In genomic region chr1:61517345-61517744, GRCh38 we compare ENCODE assay signal across 26 cellular contexts.
"Had no signal": no experiment of that assay in that cellular context is flagged by ENCODE, and none has a peak within 500 bp of the region (broad histone marks: within the 10 kb centered on the region; RNA-seq: fewer than 3 reads in every experiment).

No MANE protein-coding gene starts in this region.

- H3K4me3 ChIP-seq: hepatocyte, left ventricle myocardium inferior, lung, pancreas, prostate gland, sigmoid colon, spleen, suprapubic skin, thoracic aorta, tibial artery, uterus had no signal

- H3K36me3 Mint-ChIP-seq: mesothelial cell of epicardium; naive B cell; natural killer cell; stimulated activated effector memory CD8-positive, alpha-beta T cell treated with anti-CD3 and anti-CD28 coated beads, Interleukin-12 subunit alpha, Interleukin-12 subunit beta, amount 100 ng/mL, for 72 hours had no signal

- H3K4me2 ChIP-seq: hepatocyte had no signal

- FAIRE-seq: pancreas, small intestine had no signal

- H3K27me3 ChIP-seq: hepatocyte, pancreas, sigmoid colon, spleen, suprapubic skin, tibial artery, uterus had no signal

- H2AFZ ChIP-seq: hepatocyte had no signal

- H3K79me2 ChIP-seq: hepatocyte had no signal

- H3K4me3 Mint-ChIP-seq: mesothelial cell of epicardium; naive B cell; natural killer cell; stimulated activated effector memory CD8-positive, alpha-beta T cell treated with anti-CD3 and anti-CD28 coated beads, Interleukin-12 subunit alpha, Interleukin-12 subunit beta, amount 100 ng/mL, for 72 hours; stimulated activated naive CD8-positive, alpha-beta T cell treated with anti-CD3 and anti-CD28 coated beads, Interleukin-15, Interleukin-2, amounts not matched to agents 100 ng/mL and 50 ng/mL, for 24 hours had no signal

- H3K9me3 ChIP-seq: left ventricle myocardium inferior, pancreas, prostate gland, sigmoid colon, spleen, suprapubic skin, thoracic aorta, tibial artery, uterus had no signal

- H3K27ac Mint-ChIP-seq: mesothelial cell of epicardium; naive B cell; natural killer cell; stimulated activated effector memory CD8-positive, alpha-beta T cell treated with anti-CD3 and anti-CD28 coated beads, Interleukin-12 subunit alpha, Interleukin-12 subunit beta, amount 100 ng/mL, for 72 hours; stimulated activated naive CD8-positive, alpha-beta T cell treated with anti-CD3 and anti-CD28 coated beads, Interleukin-15, Interleukin-2, amounts not matched to agents 100 ng/mL and 50 ng/mL, for 24 hours had no signal

- H3K27me3 Mint-ChIP-seq: naive B cell had no signal

- H3K36me3 ChIP-seq: left ventricle myocardium inferior, pancreas, prostate gland, sigmoid colon, spleen, suprapubic skin, thoracic aorta, tibial artery, uterus had no signal

- H3K9me3 Mint-ChIP-seq: naive B cell; natural killer cell; stimulated activated effector memory CD8-positive, alpha-beta T cell treated with anti-CD3 and anti-CD28 coated beads, Interleukin-12 subunit alpha, Interleukin-12 subunit beta, amount 100 ng/mL, for 72 hours; stimulated activated naive CD8-positive, alpha-beta T cell treated with anti-CD3 and anti-CD28 coated beads, Interleukin-15, Interleukin-2, amounts not matched to agents 100 ng/mL and 50 ng/mL, for 24 hours had no signal

- ATAC-seq: natural killer cell; pancreas; right cardiac atrium; stimulated activated effector memory CD8-positive, alpha-beta T cell treated with anti-CD3 and anti-CD28 coated beads, Interleukin-12 subunit alpha, Interleukin-12 subunit beta, amount 100 ng/mL, for 72 hours had no signal

- H3K27ac ChIP-seq: hepatocyte, left ventricle myocardium inferior, pancreas, prostate gland, sigmoid colon, spleen, suprapubic skin, thoracic aorta, tibial artery, uterus had no signal

- DNase-seq: islet precursor cell; left ventricle myocardium inferior; mesendoderm; naive B cell; natural killer cell; nucleus accumbens; pancreas; posterior cingulate gyrus; retina; right cardiac atrium; sigmoid colon; small intestine; spleen; stimulated activated CD4-positive, alpha-beta T cell treated with anti-CD3 and anti-CD28 coated beads, Interleukin-4, amount 100 ng/mL, for 24 hours; stimulated activated naive CD4-positive, alpha-beta T cell; tibial artery; trophoblast cell; uterus had no signal

- H3K4me1 ChIP-seq: left ventricle myocardium inferior, pancreas, prostate gland, sigmoid colon, suprapubic skin, tibial artery, uterus had no signal

- H3K4me1 Mint-ChIP-seq: mesothelial cell of epicardium; naive B cell; natural killer cell; stimulated activated effector memory CD8-positive, alpha-beta T cell treated with anti-CD3 and anti-CD28 coated beads, Interleukin-12 subunit alpha, Interleukin-12 subunit beta, amount 100 ng/mL, for 72 hours had no signal
